ENCODE assay signal across 16 cellular contexts in genomic region chr10:90579602-90580242, GRCh38.
A peak's percentile ranks its signal among the peaks of the same experiment; 100 is the strongest.
DNase-seq lines count a peak whose midpoint lies in the region; ATAC-seq, FAIRE-seq and TF ChIP-seq lines count a peak whose summit lies in the region.
"Had no signal": no experiment of that assay in that cellular context is flagged by ENCODE, and none has a peak within 500 bp of the region (broad histone marks: within the 10 kb centered on the region; RNA-seq: fewer than 3 reads in every experiment).

No MANE protein-coding gene starts in this region.

- POLR2A ChIA-PET in Caco-2 (lab: Charles Lee) (no interaction called here), GM12878 (lab: Charles Lee) (no interaction called here), HepG2 (lab: Yijun Ruan, JAX) (no interaction called here)

- no peaks in the 10 kb centered on the region for H3K4me1 Mint-ChIP-seq in Caco-2 (ENCODE audit: low read depth, unreplicated experiment)
- H3K4me1 Mint-ChIP-seq: naive thymus-derived CD8-positive, alpha-beta T cell had no signal

- H3K4me1 ChIP-seq in Caco-2 (no peaks in the 10 kb centered on the region), GM12878 (ENCODE audit: control insufficient read depth, insufficient read depth, low read length) (no peaks in the 10 kb centered on the region), HepG2 (ENCODE audit: insufficient read depth, low read length) (no peaks in the 10 kb centered on the region), thyroid gland (no peaks in the 10 kb centered on the region)
- H3K4me1 ChIP-seq: HAP-1 had no signal

- BruUV-seq in Caco-2 (replicated peaks; lab: Mats Ljungman, UMichigan), result no TSS peak
- BruUV-seq in GM12878 (replicated peaks; lab: Mats Ljungman, UMichigan), result no TSS peak
- no TSS peak for BruUV-seq in HepG2 (replicated peaks; lab: Mats Ljungman, UMichigan)

- H3K27me3 ChIP-seq in Caco-2 (replicated peaks; ENCODE audit: control insufficient read depth, insufficient read depth, low read length), result no peaks in the 10 kb centered on the region
- H3K27me3 ChIP-seq in GM12878 (replicated peaks in 1 of 2; ENCODE audit: control insufficient read depth in 2 of 2, insufficient read depth in 2 of 2, low read length in 1 of 2), result peaks cover 0 to 2% of the 10 kb centered on the region in 2 experiments; a peak in 1 of 4 replicates
- H3K27me3 ChIP-seq in HepG2 (ENCODE audit: control insufficient read depth in 1 of 2, insufficient read depth in 2 of 2, low read length in 2 of 2), result no peaks in the 10 kb centered on the region
- H3K27me3 ChIP-seq in thyroid gland, result no peaks in the 10 kb centered on the region

- H3K27ac Mint-ChIP-seq in Caco-2 (ENCODE audit: unreplicated experiment), result no peak overlapping the region
- H3K27ac Mint-ChIP-seq: naive thymus-derived CD8-positive, alpha-beta T cell had no signal

- H3K27me3 Mint-ChIP-seq in Caco-2 (ENCODE audit: insufficient read depth, unreplicated experiment), result peaks cover 3% of the 10 kb centered on the region

- TF ChIP-seq CTCF in Caco-2 (IDR thresholded peaks at IDR 0.05; ENCODE audit: insufficient read depth in 1 of 2, low read depth in 1 of 2, low read length in 1 of 2, severe bottlenecking in 1 of 2, unreplicated experiment in 1 of 2), result peak in 1 of 2 experiments; percentile 11
- TF ChIP-seq CTCF in GM12878 (IDR thresholded peaks at IDR 0.05 in 2 of 3, conservative IDR thresholded peaks at IDR 0.05 in 1 of 3; ENCODE audit: control insufficient read depth in 2 of 3, extremely low read depth in 1 of 3, insufficient read depth in 1 of 3, low read depth in 3 of 3, low read length in 3 of 3), result no peak
- peak; percentile 21; the same call in 1 of the 2 replicates for TF ChIP-seq CTCF in HepG2 (CRISPR knock-in tag; IDR thresholded peaks at IDR 0.05)
- no peak for TF ChIP-seq CTCF in thyroid gland (IDR thresholded peaks at IDR 0.05)

- H3K4me2 ChIP-seq in GM12878 (ENCODE audit: control insufficient read depth, insufficient read depth) (no peak overlapping the region), HepG2 (ENCODE audit: low read depth, low read length) (no peak overlapping the region)

- H3K4me3 Mint-ChIP-seq in Caco-2 (ENCODE audit: unreplicated experiment), result no peak overlapping the region
- H3K4me3 Mint-ChIP-seq: naive thymus-derived CD8-positive, alpha-beta T cell had no signal

- in situ Hi-C loops in GM12878 (cut with MboI) (no loop called here), HepG2 (cut with HindIII; ENCODE audit: extremely low pct_ligation_motif_present, low pct_unique_long_range_greater_than_20kb) (no loop called here)

- FAIRE-seq in GM12878 (lab: Jason Lieb, UNC) (no peak), HepG2 (lab: Jason Lieb, UNC) (peak; percentile 18), H54 (lab: Jason Lieb, UNC) (no peak)
- FAIRE-seq: D721Med had no signal

- H3K4me3 ChIP-seq in Caco-2 (ENCODE audit: low read depth, low read length) (no peak overlapping the region), GM12878 (no peak overlapping the region), HepG2 (replicated peaks in 1 of 3; ENCODE audit: insufficient read depth in 1 of 3, low read depth in 2 of 3, low read length in 3 of 3) (no peak overlapping the region), thyroid gland (replicated peaks in 1 of 3) (no peak overlapping the region)
- H3K4me3 ChIP-seq: HAP-1, SJSA1 had no signal

- ATAC-seq in GM12878 (peak; percentile 60), HepG2 (peak; percentile 91)
- ATAC-seq: naive thymus-derived CD8-positive, alpha-beta T cell had no signal

- H3K9me3 ChIP-seq in Caco-2 (no peaks in the 10 kb centered on the region), GM12878 (replicated peaks; ENCODE audit: control insufficient read depth, insufficient read depth, low read length) (no peaks in the 10 kb centered on the region), HepG2 (ENCODE audit: low read length) (no peaks in the 10 kb centered on the region), thyroid gland (no peaks in the 10 kb centered on the region)
- H3K9me3 ChIP-seq: HAP-1, SJSA1 had no signal

- intact Hi-C loops in Caco-2 (cut with micrococcal nuclease; ENCODE audit: unreplicated experiment) (loop anchor here (1.0 kb wide), 3 partner anchors 291 to 786 kb away; no protein-coding TSS in a partner anchor), GM12878 (cut with micrococcal nuclease; ENCODE audit: unreplicated experiment) (no loop called here), HepG2 (cut with micrococcal nuclease; ENCODE audit: unreplicated experiment) (loop anchor here (1.0 kb wide), 1 partner anchor 786 kb away; no protein-coding TSS in a partner anchor), thyroid gland (cut with DNase I) (no loop called here)

- peak; percentile 28; the same call in 1 of the 2 replicates for TF ChIP-seq RAD21 in Ishikawa (IDR thresholded peaks at IDR 0.05; ENCODE audit: low read depth)
- TF ChIP-seq RAD21 in GM12878 (IDR thresholded peaks at IDR 0.05; ENCODE audit: insufficient read depth, low read depth, low read length), result no peak
- no peak for TF ChIP-seq RAD21 in HepG2 (CRISPR knock-in tag; IDR thresholded peaks at IDR 0.05)

- H2AFZ ChIP-seq in GM12878 (ENCODE audit: control insufficient read depth, low read depth, low read length), result no peak overlapping the region
- no peak overlapping the region for H2AFZ ChIP-seq in HepG2 (ENCODE audit: low read length)

- no peaks in the 10 kb centered on the region for H4K20me1 ChIP-seq in GM12878 (ENCODE audit: control insufficient read depth, insufficient read depth)
- H4K20me1 ChIP-seq in HepG2 (ENCODE audit: insufficient read depth, low read length), result no peaks in the 10 kb centered on the region

- H3K9ac ChIP-seq in GM12878 (ENCODE audit: control insufficient read depth, insufficient read depth, low read length), result no peak overlapping the region
- no peak overlapping the region for H3K9ac ChIP-seq in HepG2 (ENCODE audit: insufficient read depth, low read depth, low read length)

- peak; percentile 31 to 38 for DNase-seq in Caco-2
- DNase-seq in GM12878 (ENCODE audit: low read depth, low spot score), result no peak
- peak; percentile 21 for DNase-seq in HepG2 (ENCODE audit: low spot score)
- DNase-seq in HK-2 (ENCODE audit: unreplicated experiment), result no peak
- DNase-seq in H54 (ENCODE audit: insufficient read length, low spot score), result no peak
- no peak for DNase-seq in thyroid gland
- no peak for DNase-seq in cerebellar nuclear complex (lab: John Stamatoyannopoulos, UW)
- DNase-seq: activated CD8-positive, alpha-beta memory T cell treated with anti-CD3 and anti-CD28 coated beads for 24 hours; head of caudate nucleus; naive thymus-derived CD8-positive, alpha-beta T cell; NCI-H1694; stimulated activated CD4-positive, alpha-beta T cell treated with anti-CD3 and anti-CD28 coated beads, Interleukin-4, amount 100 ng/mL, for 4 hours had no signal

- 0% methylated on average over 1 of the region's 1 CpG for WGBS in GM12878 (ENCODE audit: insufficient coverage, insufficient replicate concordance, low lambda C conversion rate, missing lambda C conversion rate)
- 0% methylated on average over 1 of the region's 1 CpG for WGBS in HepG2 (ENCODE audit: low lambda C conversion rate)
- 42 to 50% methylated on average over 1 of the region's 1 CpG for WGBS in thyroid gland, 2 donors

- H3K36me3 Mint-ChIP-seq in Caco-2 (ENCODE audit: insufficient read depth, unreplicated experiment), result no peaks in the 10 kb centered on the region
- H3K36me3 Mint-ChIP-seq: naive thymus-derived CD8-positive, alpha-beta T cell had no signal

- H3K79me2 ChIP-seq in GM12878 (ENCODE audit: control insufficient read depth, insufficient read depth, low read length), result no peaks in the 10 kb centered on the region
- no peaks in the 10 kb centered on the region for H3K79me2 ChIP-seq in HepG2 (ENCODE audit: insufficient read depth, low read length)

- TF ChIP-seq POLR2A in GM12878 (IDR thresholded peaks at IDR 0.05; ENCODE audit: low read depth, low read length) (no peak), HepG2 (IDR thresholded peaks at IDR 0.05; ENCODE audit: insufficient read depth in 1 of 2, low read depth in 2 of 2, low read length in 2 of 2) (no peak), H54 (IDR thresholded peaks at IDR 0.05; ENCODE audit: low read depth, low read length) (no peak), thyroid gland (IDR thresholded peaks at IDR 0.05) (no peak)

- SMC1A ChIA-PET in GM12878 (lab: Charles Lee; ENCODE audit: uncharacterized antibody, unreplicated experiment), result no interaction called here

- H3K9me3 Mint-ChIP-seq in Caco-2 (ENCODE audit: unreplicated experiment), result no peaks in the 10 kb centered on the region
- H3K9me3 Mint-ChIP-seq: naive thymus-derived CD8-positive, alpha-beta T cell had no signal

- TF ChIP-seq EP300 in Ishikawa (IDR thresholded peaks at IDR 0.05; ENCODE audit: borderline replicate concordance), result no peak
- TF ChIP-seq EP300 in GM12878 (IDR thresholded peaks at IDR 0.05; ENCODE audit: borderline replicate concordance in 1 of 2, control insufficient read depth in 1 of 2, low read depth in 2 of 2, low read length in 2 of 2), result no peak
- TF ChIP-seq EP300 in HepG2 (IDR thresholded peaks at IDR 0.05; ENCODE audit: low read depth in 2 of 2, low read length in 2 of 2), result no peak
- no peak for TF ChIP-seq EP300 in HepG2 (CRISPR knock-in tag; IDR thresholded peaks at IDR 0.05; ENCODE audit: borderline replicate concordance)

- RAD21 ChIA-PET in GM12878 (lab: Charles Lee; ENCODE audit: unreplicated experiment), result no interaction called here

- H3K27ac ChIP-seq in GM12878 (ENCODE audit: control insufficient read depth, insufficient read depth), result no peak overlapping the region
- H3K27ac ChIP-seq in HepG2 (ENCODE audit: extremely low read length, insufficient read depth, low read length), result no peak overlapping the region
- no peak overlapping the region for H3K27ac ChIP-seq in thyroid gland
- H3K27ac ChIP-seq: SJSA1 had no signal

- CTCF ChIA-PET in Caco-2 (lab: Charles Lee), result interaction anchor here (1.0 kb wide), 1 partner anchor 13 kb away, joined by 3 read pairs; no protein-coding TSS in a partner anchor
- CTCF ChIA-PET in GM12878 (lab: Yijun Ruan, JAX), result no interaction called here
- CTCF ChIA-PET in HepG2 (lab: Yijun Ruan, JAX; ENCODE audit: low intra/inter-chr PET ratio, low total read pairs), result no interaction called here

- H3K36me3 ChIP-seq in Caco-2 (ENCODE audit: control insufficient read depth, insufficient read depth, low read length), result no peaks in the 10 kb centered on the region
- H3K36me3 ChIP-seq in GM12878 (ENCODE audit: control insufficient read depth in 2 of 2, insufficient read depth in 2 of 2, low read length in 1 of 2), result no peaks in the 10 kb centered on the region
- H3K36me3 ChIP-seq in HepG2 (replicated peaks in 1 of 2; ENCODE audit: control insufficient read depth in 1 of 2, insufficient read depth in 2 of 2, low read length in 2 of 2), result no peaks in the 10 kb centered on the region
- no peaks in the 10 kb centered on the region for H3K36me3 ChIP-seq in thyroid gland
- H3K36me3 ChIP-seq: HAP-1, SJSA1 had no signal

TF ChIP-seq in Ishikawa, 13 proteins besides CTCF, POLR2A, EP300 and RAD21 (continues in another document):
- TF ChIP-seq TEAD4 (IDR thresholded peaks at IDR 0.05), result no peak
- TF ChIP-seq NFIC (IDR thresholded peaks at IDR 0.05), result no peak
- no peak for TF ChIP-seq TCF12 (IDR thresholded peaks at IDR 0.05; ENCODE audit: low read depth)

TF ChIP-seq in GM12878, 131 proteins besides CTCF, POLR2A, EP300 and RAD21 (continues in another document):
- no peak for TF ChIP-seq KLF5 (IDR thresholded peaks at IDR 0.05; ENCODE audit: partially characterized antibody)
- TF ChIP-seq SUZ12 (IDR thresholded peaks at IDR 0.05; ENCODE audit: unreplicated experiment), result no peak

TF ChIP-seq in HepG2, 621 proteins besides CTCF, POLR2A, EP300 and RAD21 (continues in another document):
- TF ChIP-seq FLYWCH1 (CRISPR knock-in tag; IDR thresholded peaks at IDR 0.05) (no peak), ONECUT2 (CRISPR knock-in tag; IDR thresholded peaks at IDR 0.05) (no peak)

Comparison
In these comparisons a context has a peak if more than half of its experiments do, and no peak if none do; other contexts are left out.
1. DNase-seq: peak in Caco-2 (2 of 2) and HepG2 (single experiment); none in GM12878 (single experiment), HK-2 (single experiment), H54 (single experiment), thyroid gland (0 of 2) and cerebellar nuclear complex (0 of 2).
2. intact Hi-C loops: an anchor here in Caco-2 (1.0 kb wide) and HepG2 (1.0 kb wide); none called in GM12878 and thyroid gland.